Comparison of ENCODE assay signal across 8 cellular contexts in genomic region chr15:31366169-31366734, GRCh38. TPM values are rescaled to one million over a fixed set of nuclear protein-coding genes. Genes with fewer than 3 reads are reported as not detected.
DNase-seq lines count a peak whose midpoint lies in the region; ATAC-seq and TF ChIP-seq lines count a peak whose summit lies in the region.

No MANE protein-coding gene starts in this region.

- H2AFZ ChIP-seq in hepatocyte = no peak overlapping the region

- H3K9me2 ChIP-seq in hepatocyte (replicated peaks; ENCODE audit: insufficient read depth) = no peaks in the 10 kb centered on the region

- H3K4me2 ChIP-seq in hepatocyte = peak overlapping the region; percentile 75

- H3K4me3 Mint-ChIP-seq in activated naive CD8-positive, alpha-beta T cell = peak overlapping the region; percentile 86
- H3K4me3 Mint-ChIP-seq in stimulated activated memory B cell treated with anti-CD40 and anti-IgM and Interleukin-4, amounts not matched to agents 10 μg/mL and 1 μg/mL and 100 μg/mL, for 72 hours = peak overlapping the region; percentile 61

- no peak for ATAC-seq in stimulated activated memory B cell treated with anti-CD40 and anti-IgM and Interleukin-4, amounts not matched to agents 10 μg/mL and 1 μg/mL and 100 μg/mL, for 72 hours
- ATAC-seq in GM18502 (IDR thresholded peaks at IDR 0.05; ENCODE audit: poor library complexity, unreplicated experiment) (no peak), GM19467 (IDR thresholded peaks at IDR 0.05; ENCODE audit: unreplicated experiment) (no peak)

- H3K9me3 Mint-ChIP-seq in activated naive CD8-positive, alpha-beta T cell (ENCODE audit: low read depth) = no peaks in the 10 kb centered on the region
- no peaks in the 10 kb centered on the region for H3K9me3 Mint-ChIP-seq in stimulated activated memory B cell treated with anti-CD40 and anti-IgM and Interleukin-4, amounts not matched to agents 10 μg/mL and 1 μg/mL and 100 μg/mL, for 72 hours

- TF ChIP-seq CTCF in HL-60 (IDR thresholded peaks at IDR 0.05; ENCODE audit: insufficient read depth, low read length) = no peak
- no peak for TF ChIP-seq CTCF in hepatocyte (IDR thresholded peaks at IDR 0.05; ENCODE audit: poor library complexity)

- no peaks in the 10 kb centered on the region for H3K9me3 ChIP-seq in hepatocyte (ENCODE audit: low read depth)

- H3K27ac Mint-ChIP-seq in activated naive CD8-positive, alpha-beta T cell = peak overlapping the region; percentile 97
- peak overlapping the region; percentile 74 for H3K27ac Mint-ChIP-seq in stimulated activated memory B cell treated with anti-CD40 and anti-IgM and Interleukin-4, amounts not matched to agents 10 μg/mL and 1 μg/mL and 100 μg/mL, for 72 hours

- WGBS in hepatocyte (ENCODE audit: low lambda C conversion rate, missing lambda C conversion rate) = 48% methylated on average over 7 of the region's 7 CpGs

- no peaks in the 10 kb centered on the region for H3K27me3 Mint-ChIP-seq in activated naive CD8-positive, alpha-beta T cell
- no peaks in the 10 kb centered on the region for H3K27me3 Mint-ChIP-seq in stimulated activated memory B cell treated with anti-CD40 and anti-IgM and Interleukin-4, amounts not matched to agents 10 μg/mL and 1 μg/mL and 100 μg/mL, for 72 hours

- H3K4me1 Mint-ChIP-seq in activated naive CD8-positive, alpha-beta T cell (ENCODE audit: low read depth) = peaks cover 99% of the 10 kb centered on the region
- H3K4me1 Mint-ChIP-seq in stimulated activated memory B cell treated with anti-CD40 and anti-IgM and Interleukin-4, amounts not matched to agents 10 μg/mL and 1 μg/mL and 100 μg/mL, for 72 hours = peaks cover 100% of the 10 kb centered on the region

- no peaks in the 10 kb centered on the region for H3K36me3 ChIP-seq in hepatocyte (replicated peaks; ENCODE audit: insufficient read depth, low read depth)

- DNase-seq in HL-60 (ENCODE audit: low read depth in 1 of 2, low spot score in 1 of 2) (no peak), hepatocyte (ENCODE audit: low spot score) (no peak), NCI-H1417 treated with DMSO at 0.1 percent for 48 hours (lab: John Stamatoyannopoulos, UW) (no peak), glomerular visceral epithelial cell (ENCODE audit: extremely low spot score) (no peak)

- peaks cover 33% of the 10 kb centered on the region for H4K20me1 ChIP-seq in hepatocyte (ENCODE audit: insufficient read depth, poor library complexity, severe bottlenecking)

- peaks cover 41% of the 10 kb centered on the region for H3K4me1 ChIP-seq in hepatocyte (ENCODE audit: insufficient read depth)

- H3K27me3 ChIP-seq in HL-60 (ENCODE audit: insufficient read depth, poor library complexity, severe bottlenecking) (no peaks in the 10 kb centered on the region), hepatocyte (no peaks in the 10 kb centered on the region)

- peaks cover 90% of the 10 kb centered on the region for H3K79me2 ChIP-seq in hepatocyte

- H3K27ac ChIP-seq in HL-60 (replicated peaks) (peak overlapping the region; percentile 94), hepatocyte (peak overlapping the region; percentile 72)

- no peak overlapping the region for H3K4me3 ChIP-seq in HL-60 (replicated peaks; ENCODE audit: insufficient read depth, low read length)
- H3K4me3 ChIP-seq in hepatocyte = no peak overlapping the region

- H3K36me3 Mint-ChIP-seq in activated naive CD8-positive, alpha-beta T cell = peaks cover 6% of the 10 kb centered on the region
- H3K36me3 Mint-ChIP-seq in stimulated activated memory B cell treated with anti-CD40 and anti-IgM and Interleukin-4, amounts not matched to agents 10 μg/mL and 1 μg/mL and 100 μg/mL, for 72 hours = peaks cover 23% of the 10 kb centered on the region

RNA-seq across cellular contexts. Expression of gene KLF13, which starts 39.6 kb away (rescaled TPM):
- total RNA-seq in hepatocyte = 35.4 and 51.2 TPM in 2 replicates
- polyA plus RNA-seq in hepatocyte = 27.3 and 32.7 TPM in 2 replicates
